22 cellular contexts compared by ENCODE assay signal in the genomic region with DNA sequence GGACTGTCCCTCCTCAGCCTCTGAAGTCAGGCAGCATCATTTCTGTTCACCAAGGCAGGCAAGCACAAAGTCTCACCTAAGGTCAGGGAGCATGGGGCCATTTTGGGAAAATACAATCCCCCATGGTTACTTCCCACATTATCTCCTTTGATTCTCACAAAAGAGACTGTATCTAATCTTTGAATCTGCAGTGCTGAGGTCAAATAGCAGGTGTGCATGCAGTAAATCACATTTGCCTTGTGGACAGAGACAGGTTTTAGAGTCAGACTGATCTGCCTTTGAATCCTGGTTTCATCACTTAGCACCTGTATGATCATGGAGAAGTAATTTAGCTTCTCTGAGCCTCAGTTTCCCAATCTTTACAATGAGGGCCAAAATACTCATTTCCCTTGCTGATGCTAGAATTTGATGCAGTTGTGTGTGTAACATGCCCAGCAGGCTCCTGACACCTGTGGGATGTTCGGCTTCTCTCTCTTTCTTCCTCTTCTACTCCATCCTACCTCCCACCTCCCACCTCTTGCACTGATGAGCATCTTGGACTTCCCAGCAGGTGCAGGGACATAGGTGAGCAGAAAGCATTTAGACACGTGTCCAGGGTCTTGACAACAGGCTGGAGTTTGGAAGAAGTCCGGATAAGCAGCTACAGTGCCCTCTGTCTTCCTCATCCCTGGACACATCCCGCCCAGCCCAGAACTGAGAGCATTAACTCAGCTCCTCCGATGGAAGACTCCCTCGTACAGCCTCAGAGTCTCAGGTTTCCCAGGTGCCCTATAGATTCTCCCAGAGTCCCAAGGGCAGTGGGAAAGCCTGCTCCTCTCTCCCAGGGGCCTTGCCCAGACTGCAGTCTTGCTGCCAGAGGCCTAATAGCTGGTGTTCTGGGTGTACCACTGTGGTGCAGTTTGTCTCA. TPM values are rescaled to one million over a fixed set of nuclear protein-coding genes. Genes with fewer than 3 reads are reported as not detected.
DNase-seq lines count a peak whose midpoint lies in the region; ATAC-seq and TF ChIP-seq lines count a peak whose summit lies in the region.
"Had no signal": no experiment of that assay in that cellular context is flagged by ENCODE, and none has a peak within 500 bp of the region (broad histone marks: within the 10 kb centered on the region; RNA-seq: fewer than 3 reads in every experiment).

No MANE protein-coding gene starts in this region.

- peaks cover 0 to 11% (median 0%) of the 10 kb centered on the region in 4 donors for H3K36me3 ChIP-seq in sigmoid colon
- peaks cover 0 to 2% of the 10 kb centered on the region in 2 donors for H3K36me3 ChIP-seq in aorta (ENCODE audit: control insufficient read depth in 1 of 2, insufficient read depth in 2 of 2, low read length in 1 of 2)
- H3K36me3 ChIP-seq in OCI-LY7 (ENCODE audit: insufficient read depth, low read length) = no peaks in the 10 kb centered on the region

- H3K27me3 Mint-ChIP-seq in activated T-cell treated with anti-CD3 and anti-CD28 coated beads, Interleukin-2, amount 50 U/mL, for 72 hours (ENCODE audit: low read depth) = no peaks in the 10 kb centered on the region
- H3K27me3 Mint-ChIP-seq: CD4-positive, alpha-beta memory T cell had no signal

- TF ChIP-seq CTCF in sigmoid colon (IDR thresholded peaks at IDR 0.05) = no peak
- TF ChIP-seq CTCF in GM13976 (IDR thresholded peaks at IDR 0.05; ENCODE audit: borderline replicate concordance, control extremely low read depth, extremely low read depth, insufficient read depth, missing control alignments) = no peak
- no peak for TF ChIP-seq CTCF in OCI-LY7 (conservative IDR thresholded peaks at IDR 0.05; ENCODE audit: low read length)

- no peak for TF ChIP-seq EP300 in sigmoid colon (IDR thresholded peaks at IDR 0.05)

- BruUV-seq in OCI-LY7 (replicated peaks; lab: Mats Ljungman, UMichigan) = no TSS peak

- no peak overlapping the region for H3K27ac ChIP-seq in sigmoid colon
- H3K27ac ChIP-seq in aorta (ENCODE audit: low read depth in 1 of 2, low read length in 2 of 2) = peak overlapping the region; percentile 53 to 93
- no peak overlapping the region for H3K27ac ChIP-seq in OCI-LY7 (ENCODE audit: low read depth, low read length, poor library complexity, severe bottlenecking)
- H3K27ac ChIP-seq: HL-60, KMS-11, RWPE1 had no signal

- no peaks in the 10 kb centered on the region for H3K36me3 Mint-ChIP-seq in activated T-cell treated with anti-CD3 and anti-CD28 coated beads, Interleukin-2, amount 50 U/mL, for 72 hours (ENCODE audit: insufficient read depth in 2 of 2)
- H3K36me3 Mint-ChIP-seq: CD4-positive, alpha-beta memory T cell had no signal

- intact Hi-C loops in sigmoid colon (cut with DNase I) (no loop called here), aorta (cut with DNase I) (loop anchor here (2.0 to 10.0 kb wide), 4 partner anchors 19 to 381 kb away; partner anchors contain the start of gene NENF (in 1 of the 2)), OCI-LY7 (cut with micrococcal nuclease; ENCODE audit: unreplicated experiment) (loop anchor here (10.0 kb wide), 1 partner anchor 167 kb away; the partner anchor contains the start of gene PPP2R5A)

- H3K9me3 ChIP-seq in sigmoid colon (no peaks in the 10 kb centered on the region), aorta (ENCODE audit: control insufficient read depth, low read length) (no peaks in the 10 kb centered on the region), OCI-LY7 (ENCODE audit: low read length) (no peaks in the 10 kb centered on the region)
- H3K9me3 ChIP-seq: BE2C had no signal

- no peak for ATAC-seq in activated T-cell treated with anti-CD3 and anti-CD28 coated beads, Interleukin-2, amount 50 U/mL, for 72 hours (replicated peaks in 1 of 2)
- ATAC-seq in aorta (ENCODE audit: low FRiP score) = no peak
- ATAC-seq: GM12878, PC-3 had no signal

- 89 to 90% methylated on average over 6 of the region's 6 CpGs for WGBS in sigmoid colon, 2 donors
- 81 to 82% methylated on average over 6 of the region's 6 CpGs for WGBS in aorta, 2 donors

- H3K4me2 ChIP-seq in OCI-LY7 (ENCODE audit: low read length) = no peak overlapping the region
- H3K4me2 ChIP-seq: KMS-11 had no signal

- H3K9me3 Mint-ChIP-seq in activated T-cell treated with anti-CD3 and anti-CD28 coated beads, Interleukin-2, amount 50 U/mL, for 72 hours = no peaks in the 10 kb centered on the region
- H3K9me3 Mint-ChIP-seq: CD4-positive, alpha-beta memory T cell; HFFc6 had no signal

- POLR2A ChIA-PET in OCI-LY7 (lab: Charles Lee) = interaction anchor here (0.7 to 0.9 kb wide), 2 partner anchors 68 to 86 kb away, joined by 3 read pairs; no protein-coding TSS in a partner anchor

- H3K4me1 Mint-ChIP-seq in activated T-cell treated with anti-CD3 and anti-CD28 coated beads, Interleukin-2, amount 50 U/mL, for 72 hours (ENCODE audit: low read depth) = no peaks in the 10 kb centered on the region

- no peaks in the 10 kb centered on the region for H4K20me1 ChIP-seq in OCI-LY7 (ENCODE audit: insufficient read depth, low read length)

- no peak overlapping the region for H3K27ac Mint-ChIP-seq in activated T-cell treated with anti-CD3 and anti-CD28 coated beads, Interleukin-2, amount 50 U/mL, for 72 hours

- H3K9me2 ChIP-seq in OCI-LY7 (ENCODE audit: insufficient read depth, low read length) = no peaks in the 10 kb centered on the region

- H3K4me3 Mint-ChIP-seq in activated T-cell treated with anti-CD3 and anti-CD28 coated beads, Interleukin-2, amount 50 U/mL, for 72 hours = no peak overlapping the region
- H3K4me3 Mint-ChIP-seq: CD4-positive, alpha-beta memory T cell; HFFc6 had no signal

- DNase-seq in activated T-cell treated with anti-CD3 and anti-CD28 coated beads, Interleukin-2, amount 50 U/mL, for 1 hour = peak; percentile 8
- DNase-seq in activated T-cell treated with anti-CD3 and anti-CD28 coated beads, Interleukin-2, amount 50 U/mL, for 72 hours = no peak
- peak; percentile 81 for DNase-seq in left kidney (ENCODE audit: low read depth, low spot score)
- DNase-seq in sigmoid colon = peak; percentile 53
- peak in 1 of 2 donors; percentile 42 for DNase-seq in aorta
- no peak for DNase-seq in GM13976 (ENCODE audit: low spot score)
- no peak for DNase-seq in OCI-LY7 (ENCODE audit: low spot score)
- DNase-seq in NCI-H2227 (lab: John Stamatoyannopoulos, UW; ENCODE audit: unreplicated experiment) = no peak
- DNase-seq: BE2C; CD4-positive, alpha-beta memory T cell; DMS153; HFFc6; NCI-H1417; NCI-H1930; NCI-H345; NCI-H524 treated with DMSO at 0.1 percent for 48 hours; PC-3; SIG-M5 had no signal

- H3K4me3 ChIP-seq in sigmoid colon (no peak overlapping the region), aorta (ENCODE audit: low read length in 2 of 2) (no peak overlapping the region), OCI-LY7 (ENCODE audit: low read depth, low read length, poor library complexity, severe bottlenecking) (no peak overlapping the region)
- H3K4me3 ChIP-seq: GM12878 had no signal

- H3K27me3 ChIP-seq in sigmoid colon (no peaks in the 10 kb centered on the region), aorta (ENCODE audit: control insufficient read depth in 1 of 2, insufficient read depth in 2 of 2, low read length in 1 of 2) (no peaks in the 10 kb centered on the region)
- H3K27me3 ChIP-seq: BE2C had no signal

- H2AFZ ChIP-seq in OCI-LY7 (ENCODE audit: low read length) = no peak overlapping the region

- in situ Hi-C loops in GM13976 (cut with MboI; ENCODE audit: low sequenced_read_pairs, unreplicated experiment) = loop anchor here (10.0 to 25.0 kb wide), 3 partner anchors 377 to 767 kb away; no protein-coding TSS in a partner anchor

- no peak for TF ChIP-seq POLR2A in sigmoid colon (IDR thresholded peaks at IDR 0.05)

- peaks cover 0 to 21% (median 12%) of the 10 kb centered on the region in 4 donors for H3K4me1 ChIP-seq in sigmoid colon
- H3K4me1 ChIP-seq in aorta (ENCODE audit: control insufficient read depth in 1 of 2, insufficient read depth in 2 of 2, low read length in 2 of 2) = peaks cover 0 to 1% of the 10 kb centered on the region in 2 donors
- peaks cover 11% of the 10 kb centered on the region for H3K4me1 ChIP-seq in OCI-LY7 (ENCODE audit: insufficient read depth, low read length, poor library complexity, severe bottlenecking)

- CTCF ChIA-PET in OCI-LY7 (lab: Charles Lee; ENCODE audit: unreplicated experiment) = no interaction called here

- no peaks in the 10 kb centered on the region for H3K79me2 ChIP-seq in OCI-LY7 (ENCODE audit: insufficient read depth, low read depth, low read length)

RNA-seq across cellular contexts. Expression of gene NENF, which starts 18.9 kb away (rescaled TPM):
- total RNA-seq in activated T-cell treated with anti-CD3 and anti-CD28 coated beads, Interleukin-2, amount 50 U/mL, for 72 hours = 10 to 100 TPM; 36.9 to 40.7 TPM
- total RNA-seq in sigmoid colon (100 to 1,000 TPM; 100 to 136 (median 120) TPM), aorta (10 to 100 TPM; 67.9 to 91.5 TPM), OCI-LY7 (2022) (12.7 and 15.0 TPM in 2 replicates)
- polyA plus RNA-seq in sigmoid colon (10 to 100 TPM; 27.0 to 66.1 (median 42.1) TPM), aorta (100 to 1,000 TPM; 122 to 148 TPM)
- 12.9 and 15.5 TPM in 2 replicates for total RNA-seq in OCI-LY7 (2014; rRNA removed; shearing (Covaris generic))

RNA-seq across cellular contexts. Expression of gene PACC1, which starts 37.0 kb away (rescaled TPM):
- total RNA-seq in activated T-cell treated with anti-CD3 and anti-CD28 coated beads, Interleukin-2, amount 50 U/mL, for 72 hours = 10 to 100 TPM; 10.2 to 11.7 TPM
- total RNA-seq in sigmoid colon (1 to 10 TPM; 1.6 to 6.9 (median 3.0) TPM), aorta (1 to 10 TPM; 5.3 to 7.5 TPM), OCI-LY7 (2022) (15.7 and 17.3 TPM in 2 replicates)
- polyA plus RNA-seq in sigmoid colon (1 to 10 TPM in 2 of 3 donors, under 1 TPM in 1; 0.60 to 4.6 (median 1.8) TPM), aorta (1 to 10 TPM; 2.8 to 4.4 TPM)
- 23.6 and 30.8 TPM in 2 replicates for total RNA-seq in OCI-LY7 (2014; rRNA removed; shearing (Covaris generic))

Comparison
In these comparisons a context has a peak if more than half of its experiments do, and no peak if none do; other contexts are left out.
1. DNase-seq: peak in activated T-cell treated with anti-CD3 and anti-CD28 coated beads, Interleukin-2, amount 50 U/mL, for 1 hour (single experiment), left kidney (single experiment) and sigmoid colon (single experiment); none in activated T-cell treated with anti-CD3 and anti-CD28 coated beads, Interleukin-2, amount 50 U/mL, for 72 hours (0 of 2), GM13976 (single experiment), OCI-LY7 (single experiment) and NCI-H2227 (single experiment).
2. H3K27ac ChIP-seq: peak in aorta (2 of 2); none in sigmoid colon (0 of 4) and OCI-LY7 (single experiment).